9 cellular contexts compared by ENCODE assay signal in genomic region chr9:79569814-79570448, GRCh38. TPM values are rescaled to one million over a fixed set of nuclear protein-coding genes. Genes with fewer than 3 reads are reported as not detected.
A peak's percentile ranks its signal among the peaks of the same experiment; 100 is the strongest.
DNase-seq lines count a peak whose midpoint lies in the region; ATAC-seq, FAIRE-seq and TF ChIP-seq lines count a peak whose summit lies in the region.
"Had no signal": no experiment of that assay in that cellular context is flagged by ENCODE, and none has a peak within 500 bp of the region (broad histone marks: within the 10 kb centered on the region; RNA-seq: fewer than 3 reads in every experiment).

No MANE protein-coding gene starts in this region.

- H3K36me3 ChIP-seq in astrocyte (ENCODE audit: insufficient read depth, low read length) (no peaks in the 10 kb centered on the region), thoracic aorta (no peaks in the 10 kb centered on the region)

- no peak overlapping the region for H3K4me3 Mint-ChIP-seq in activated CD4-positive, alpha-beta T cell treated with anti-CD3 and anti-CD28 coated beads, Interleukin-2, amount 10 ng/mL, durations not matched to agents 24 days and 14 days
- H3K4me3 Mint-ChIP-seq in astrocyte (ENCODE audit: unreplicated experiment): no peak overlapping the region
- H3K4me3 Mint-ChIP-seq in stimulated activated naive CD8-positive, alpha-beta T cell treated with anti-CD3 and anti-CD28 coated beads, Interleukin-15, amount 100 ng/mL, for 72 hours: no peak overlapping the region

- TF ChIP-seq CTCF in astrocyte (IDR thresholded peaks at IDR 0.05; ENCODE audit: insufficient read depth, low read depth, low read length) (no peak), thoracic aorta (IDR thresholded peaks at IDR 0.05) (no peak)

- peaks cover 18% of the 10 kb centered on the region for H4K20me1 ChIP-seq in astrocyte (ENCODE audit: insufficient read depth, low read length)

- H3K27me3 ChIP-seq in astrocyte (ENCODE audit: insufficient read depth, low read length) (no peaks in the 10 kb centered on the region), layer of hippocampus (ENCODE audit: control insufficient read depth, insufficient read depth, low read length) (no peaks in the 10 kb centered on the region), thoracic aorta (replicated peaks; ENCODE audit: insufficient read depth) (no peaks in the 10 kb centered on the region)

- H3K9me3 Mint-ChIP-seq in activated CD4-positive, alpha-beta T cell treated with anti-CD3 and anti-CD28 coated beads, Interleukin-2, amount 10 ng/mL, durations not matched to agents 24 days and 14 days: no peaks in the 10 kb centered on the region
- H3K9me3 Mint-ChIP-seq in astrocyte (ENCODE audit: unreplicated experiment): no peaks in the 10 kb centered on the region
- no peaks in the 10 kb centered on the region for H3K9me3 Mint-ChIP-seq in stimulated activated naive CD8-positive, alpha-beta T cell treated with anti-CD3 and anti-CD28 coated beads, Interleukin-15, amount 100 ng/mL, for 72 hours

- H3K4me1 Mint-ChIP-seq in activated CD4-positive, alpha-beta T cell treated with anti-CD3 and anti-CD28 coated beads, Interleukin-2, amount 10 ng/mL, durations not matched to agents 24 days and 14 days: peaks cover 27% of the 10 kb centered on the region
- peaks cover 8% of the 10 kb centered on the region for H3K4me1 Mint-ChIP-seq in astrocyte (ENCODE audit: low read depth, unreplicated experiment)
- peaks cover 33% of the 10 kb centered on the region for H3K4me1 Mint-ChIP-seq in stimulated activated naive CD8-positive, alpha-beta T cell treated with anti-CD3 and anti-CD28 coated beads, Interleukin-15, amount 100 ng/mL, for 72 hours

- no peak for FAIRE-seq in astrocyte (lab: Jason Lieb, UNC)
- FAIRE-seq: colon had no signal

- H3K4me2 ChIP-seq in astrocyte (ENCODE audit: low read length): peak overlapping the region; percentile 90

- peaks cover 29% of the 10 kb centered on the region for H3K79me2 ChIP-seq in astrocyte (ENCODE audit: insufficient read depth, low read length)

- H2AFZ ChIP-seq in astrocyte (ENCODE audit: low read depth, low read length): peak overlapping the region; percentile 93

- intact Hi-C loops in activated CD4-positive, alpha-beta T cell treated with anti-CD3 and anti-CD28 coated beads, Interleukin-2, amount 10 ng/mL, durations not matched to agents 24 days and 14 days (cut with micrococcal nuclease): loop anchor here (2.0 kb wide), 1 partner anchor 243 kb away; no protein-coding TSS in a partner anchor

- no peak for DNase-seq in activated CD4-positive, alpha-beta T cell treated with anti-CD3 and anti-CD28 coated beads, Interleukin-2, amount 10 ng/mL, durations not matched to agents 24 days and 14 days
- DNase-seq in activated CD4-positive, alpha-beta T cell treated with anti-CD3 and anti-CD28 coated beads, Interleukin-2, amount 50 U/mL, for 1 hour: no peak
- DNase-seq in astrocyte (ENCODE audit: low read depth) (no peak), thoracic aorta (ENCODE audit: low spot score) (no peak), NCI-H446 treated with DMSO at 0.1 percent for 48 hours (lab: John Stamatoyannopoulos, UW) (no peak)
- no peak for DNase-seq in stimulated activated naive CD8-positive, alpha-beta T cell treated with anti-CD3 and anti-CD28 coated beads, Interleukin-15, amount 100 ng/mL, for 72 hours

- H3K4me1 ChIP-seq in astrocyte (ENCODE audit: insufficient read depth, low read length) (peaks cover 6% of the 10 kb centered on the region), thoracic aorta (ENCODE audit: control insufficient read depth in 1 of 2, low read depth in 2 of 2) (peaks cover 5 to 12% of the 10 kb centered on the region in 2 donors)

- H3K36me3 Mint-ChIP-seq in activated CD4-positive, alpha-beta T cell treated with anti-CD3 and anti-CD28 coated beads, Interleukin-2, amount 10 ng/mL, durations not matched to agents 24 days and 14 days (ENCODE audit: low read depth): peaks cover 6% of the 10 kb centered on the region
- no peaks in the 10 kb centered on the region for H3K36me3 Mint-ChIP-seq in astrocyte (ENCODE audit: low read depth, unreplicated experiment)

- H3K9ac ChIP-seq in astrocyte (ENCODE audit: low read length): peak overlapping the region; percentile 91

- peak overlapping the region; percentile 78 for H3K27ac Mint-ChIP-seq in activated CD4-positive, alpha-beta T cell treated with anti-CD3 and anti-CD28 coated beads, Interleukin-2, amount 10 ng/mL, durations not matched to agents 24 days and 14 days
- H3K27ac Mint-ChIP-seq in astrocyte (ENCODE audit: unreplicated experiment): peak overlapping the region; percentile 78
- peak overlapping the region in 1 of 2 donors; percentile 95 for H3K27ac Mint-ChIP-seq in stimulated activated naive CD8-positive, alpha-beta T cell treated with anti-CD3 and anti-CD28 coated beads, Interleukin-15, amount 100 ng/mL, for 72 hours

- ATAC-seq in thoracic aorta (ENCODE audit: insufficient number of reproducible peaks, low FRiP score, low read depth): no peak
- ATAC-seq in stimulated activated naive CD8-positive, alpha-beta T cell treated with anti-CD3 and anti-CD28 coated beads, Interleukin-15, amount 100 ng/mL, for 72 hours: no peak
- ATAC-seq in HG02642 (IDR thresholded peaks at IDR 0.05; ENCODE audit: poor library complexity, unreplicated experiment): no peak

- peaks cover 21% of the 10 kb centered on the region for H3K27me3 Mint-ChIP-seq in activated CD4-positive, alpha-beta T cell treated with anti-CD3 and anti-CD28 coated beads, Interleukin-2, amount 10 ng/mL, durations not matched to agents 24 days and 14 days
- no peaks in the 10 kb centered on the region for H3K27me3 Mint-ChIP-seq in astrocyte (ENCODE audit: low read depth, unreplicated experiment)
- no peaks in the 10 kb centered on the region for H3K27me3 Mint-ChIP-seq in stimulated activated naive CD8-positive, alpha-beta T cell treated with anti-CD3 and anti-CD28 coated beads, Interleukin-15, amount 100 ng/mL, for 72 hours

- peak overlapping the region; percentile 90 for H3K27ac ChIP-seq in astrocyte (ENCODE audit: low read depth, low read length)
- peak overlapping the region; percentile 89 for H3K27ac ChIP-seq in layer of hippocampus (ENCODE audit: low read depth, low read length)
- H3K27ac ChIP-seq in thoracic aorta: no peak overlapping the region

- peak overlapping the region; percentile 88 for H3K4me3 ChIP-seq in astrocyte (ENCODE audit: insufficient read depth, low read depth, low read length)
- peak overlapping the region; percentile 80 for H3K4me3 ChIP-seq in thoracic aorta

- no peaks in the 10 kb centered on the region for H3K9me3 ChIP-seq in astrocyte (ENCODE audit: insufficient read depth, low read depth, low read length)
- no peaks in the 10 kb centered on the region for H3K9me3 ChIP-seq in thoracic aorta

RNA-seq across cellular contexts. Expression of gene TLE4, which starts 1.8 kb away (rescaled TPM):
- 12.1 and 13.9 TPM in 2 replicates for total RNA-seq in activated CD4-positive, alpha-beta T cell treated with anti-CD3 and anti-CD28 coated beads, Interleukin-2, amount 10 ng/mL, durations not matched to agents 24 days and 14 days
- total RNA-seq in astrocyte: 96.3 and 98.5 TPM in 2 replicates
- 10 to 100 TPM; 19.7 to 44.1 TPM for total RNA-seq in thoracic aorta

Comparison
In these comparisons a context has a peak if more than half of its experiments do, and no peak if none do; other contexts are left out.
1. H3K27ac ChIP-seq: peak in astrocyte (single experiment) and layer of hippocampus (single experiment); none in thoracic aorta (0 of 2).